8 cellular contexts compared by ENCODE assay signal in the genomic region with DNA sequence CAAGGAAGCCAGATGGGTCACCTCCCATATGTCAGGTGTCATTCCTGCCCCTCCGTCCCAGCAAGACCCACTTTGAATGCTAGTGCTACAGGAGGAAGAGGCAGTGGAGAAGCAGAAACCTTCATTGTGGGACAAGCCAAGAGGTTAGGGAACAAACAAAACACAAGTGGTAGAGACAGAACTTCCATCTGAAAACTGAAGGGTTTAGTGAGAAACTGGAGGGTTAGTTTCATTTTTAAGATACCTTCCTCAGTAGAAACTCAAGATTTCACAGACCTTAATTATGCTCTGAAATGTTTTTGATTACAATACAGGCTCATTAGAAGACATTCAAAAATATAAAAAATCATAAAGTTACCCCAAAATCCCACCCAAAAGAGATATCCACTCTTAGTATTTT. TPM values are rescaled to one million over a fixed set of nuclear protein-coding genes. Genes with fewer than 3 reads are reported as not detected.
DNase-seq lines count a peak whose midpoint lies in the region; ATAC-seq and TF ChIP-seq lines count a peak whose summit lies in the region.

No MANE protein-coding gene starts in this region.

- H3K36me3 ChIP-seq in BLaER1 (peaks cover 5% of the 10 kb centered on the region; the same call in 1 of the 2 replicates), HUES64 (ENCODE audit: insufficient read depth, low read length) (0 out of 2 replicates have a peak, but pooled peaks cover 2% of the 10 kb centered on the region), colonic mucosa (no peaks in the 10 kb centered on the region)

- peak overlapping the region; percentile 94 for H3K27ac Mint-ChIP-seq in neural crest cell (ENCODE audit: unreplicated experiment)

- TF ChIP-seq CTCF in colonic mucosa (IDR thresholded peaks at IDR 0.05) (no peak), neural crest cell (conservative IDR thresholded peaks at IDR 0.05) (no peak)

- H3K36me3 Mint-ChIP-seq in neural crest cell (ENCODE audit: low read depth): no peaks in the 10 kb centered on the region

- H3K4me3 ChIP-seq in BLaER1: no peak overlapping the region
- no peak overlapping the region for H3K4me3 ChIP-seq in HUES64 (ENCODE audit: low read length)
- H3K4me3 ChIP-seq in colonic mucosa: no peak overlapping the region

- ATAC-seq in HG02852 (IDR thresholded peaks at IDR 0.05; ENCODE audit: unreplicated experiment): no peak

- H3K4me1 ChIP-seq in BLaER1 (peaks cover 20% of the 10 kb centered on the region), HUES64 (ENCODE audit: insufficient read depth, low read length) (peaks cover 28% of the 10 kb centered on the region), colonic mucosa (no peaks in the 10 kb centered on the region)

- 86% methylated on average over 1 of the region's 1 CpG for WGBS in HUES64

- DNase-seq in colonic mucosa: no peak
- DNase-seq in neural crest cell (ENCODE audit: low read depth, low spot score): no peak
- no peak for DNase-seq in SW 1271 (lab: John Stamatoyannopoulos, UW)
- DNase-seq in stimulated activated CD4-positive, alpha-beta T cell treated with anti-CD3 and anti-CD28 coated beads, Interleukin-12 subunit alpha, Interleukin-12 subunit beta, amount 100 ng/mL, for 4 hours: no peak
- DNase-seq in midbrain (lab: John Stamatoyannopoulos, UW): no peak

- H3K4me2 ChIP-seq in BLaER1: peak overlapping the region; percentile 60

- H3K9ac ChIP-seq in BLaER1 (no peak overlapping the region), HUES64 (ENCODE audit: low read depth, low read length) (peak overlapping the region; percentile 13; the same call in 1 of the 2 replicates), colonic mucosa (ENCODE audit: low read depth in 2 of 2, low read length in 2 of 2) (no peak overlapping the region)

- intact Hi-C loops in colonic mucosa (cut with DNase I): no loop called here

- no peaks in the 10 kb centered on the region for H4K20me1 ChIP-seq in BLaER1

- H3K9me3 Mint-ChIP-seq in neural crest cell: no peaks in the 10 kb centered on the region

- H3K27ac ChIP-seq in BLaER1 (peak overlapping the region; percentile 45), HUES64 (ENCODE audit: low read depth, low read length) (peak overlapping the region; percentile 78), colonic mucosa (peak overlapping the region; percentile 60)

- H3K9me3 ChIP-seq in BLaER1: no peaks in the 10 kb centered on the region
- no peaks in the 10 kb centered on the region for H3K9me3 ChIP-seq in HUES64 (ENCODE audit: insufficient read depth, low read depth, low read length)
- no peaks in the 10 kb centered on the region for H3K9me3 ChIP-seq in colonic mucosa

- peaks cover 28% of the 10 kb centered on the region for H3K4me1 Mint-ChIP-seq in neural crest cell

- no peaks in the 10 kb centered on the region for H3K27me3 Mint-ChIP-seq in neural crest cell (ENCODE audit: low read depth)

- H3K27me3 ChIP-seq in BLaER1 (no peaks in the 10 kb centered on the region), HUES64 (ENCODE audit: insufficient read depth, low read length) (no peaks in the 10 kb centered on the region), colonic mucosa (no peaks in the 10 kb centered on the region)

- H3K4me3 Mint-ChIP-seq in neural crest cell: no peak overlapping the region

RNA-seq across cellular contexts. Expression of gene DMAC2L, which starts 24.3 kb away (rescaled TPM):
- polyA plus RNA-seq in HUES64 (2013, experiment 1 of 2): 13.0 TPM
- 13.7 TPM for polyA plus RNA-seq in HUES64 (2013, experiment 2 of 2)
- total RNA-seq in colonic mucosa: 10 to 100 TPM; 15.2 to 20.9 TPM
- total RNA-seq in neural crest cell: 18.8 and 19.1 TPM in 2 replicates

RNA-seq across cellular contexts. Expression of gene L2HGDH, which starts 24.4 kb away (rescaled TPM):
- polyA plus RNA-seq in HUES64 (2013, experiment 1 of 2): 16.9 TPM
- polyA plus RNA-seq in HUES64 (2013, experiment 2 of 2): 16.1 TPM
- total RNA-seq in colonic mucosa (10 to 100 TPM; 11.4 to 12.3 TPM), neural crest cell (14.6 and 16.8 TPM in 2 replicates)
